In the genomic region with DNA sequence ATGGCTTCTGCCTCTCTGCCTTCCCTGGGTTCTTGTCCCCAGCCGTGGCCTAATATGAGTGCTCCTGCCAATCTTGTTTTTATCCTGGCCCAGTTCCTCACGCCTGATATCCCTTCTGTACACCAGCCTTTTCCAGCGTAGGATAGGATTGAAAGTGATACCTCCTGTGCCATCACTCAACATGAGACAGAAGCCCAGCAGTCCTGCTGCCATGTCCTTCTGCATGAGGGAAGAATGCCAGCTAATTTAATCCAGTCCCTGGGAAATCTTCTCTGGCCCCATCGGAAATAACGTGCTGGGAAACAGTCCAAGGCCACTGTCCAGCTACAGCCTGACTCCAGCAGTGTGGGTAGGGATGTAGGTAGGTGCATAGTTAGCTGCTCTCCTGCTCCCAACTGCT, we compare ENCODE assay signal across 14 cellular contexts.
"Had no signal": no experiment of that assay in that cellular context is flagged by ENCODE, and none has a peak within 500 bp of the region (broad histone marks: within the 10 kb centered on the region; RNA-seq: fewer than 3 reads in every experiment).

No MANE protein-coding gene starts in this region.

- H3K27me3 ChIP-seq: breast epithelium, upper lobe of left lung had no signal

- H3K27ac ChIP-seq: breast epithelium, lower lobe of right lung, suprapubic skin, upper lobe of left lung had no signal

- DNase-seq: activated CD4-positive, alpha-beta T cell treated with anti-CD3 and anti-CD28 coated beads, Interleukin-2, amount 10 ng/mL, durations not matched to agents 7 days and 5 days; activated CD4-positive, CD25-positive, alpha-beta regulatory T cell; activated CD8-positive, alpha-beta memory T cell treated with anti-CD3 and anti-CD28 coated beads for 24 hours; anterior cingulate cortex; foreskin fibroblast; glutamatergic neuron; lower lobe of right lung; nephron progenitor cell; stimulated activated naive CD8-positive, alpha-beta T cell treated with anti-CD3 and anti-CD28 coated beads, Interleukin-15, Interleukin-2, amounts not matched to agents 100 U/mL and 50 U/mL, for 24 hours; SW 1271; upper lobe of left lung had no signal

- H3K4me1 ChIP-seq: breast epithelium, lower lobe of right lung, suprapubic skin, upper lobe of left lung had no signal

- H3K9me3 ChIP-seq: breast epithelium, lower lobe of right lung, suprapubic skin, upper lobe of left lung had no signal

- H3K36me3 ChIP-seq: breast epithelium, lower lobe of right lung, suprapubic skin, upper lobe of left lung had no signal

- H3K4me3 ChIP-seq: breast epithelium, lower lobe of right lung, suprapubic skin, upper lobe of left lung had no signal

- ATAC-seq: lower lobe of right lung; sciatic nerve; stimulated activated naive CD8-positive, alpha-beta T cell treated with anti-CD3 and anti-CD28 coated beads, Interleukin-15, Interleukin-2, amounts not matched to agents 100 U/mL and 50 U/mL, for 24 hours had no signal
